In the genomic region with DNA sequence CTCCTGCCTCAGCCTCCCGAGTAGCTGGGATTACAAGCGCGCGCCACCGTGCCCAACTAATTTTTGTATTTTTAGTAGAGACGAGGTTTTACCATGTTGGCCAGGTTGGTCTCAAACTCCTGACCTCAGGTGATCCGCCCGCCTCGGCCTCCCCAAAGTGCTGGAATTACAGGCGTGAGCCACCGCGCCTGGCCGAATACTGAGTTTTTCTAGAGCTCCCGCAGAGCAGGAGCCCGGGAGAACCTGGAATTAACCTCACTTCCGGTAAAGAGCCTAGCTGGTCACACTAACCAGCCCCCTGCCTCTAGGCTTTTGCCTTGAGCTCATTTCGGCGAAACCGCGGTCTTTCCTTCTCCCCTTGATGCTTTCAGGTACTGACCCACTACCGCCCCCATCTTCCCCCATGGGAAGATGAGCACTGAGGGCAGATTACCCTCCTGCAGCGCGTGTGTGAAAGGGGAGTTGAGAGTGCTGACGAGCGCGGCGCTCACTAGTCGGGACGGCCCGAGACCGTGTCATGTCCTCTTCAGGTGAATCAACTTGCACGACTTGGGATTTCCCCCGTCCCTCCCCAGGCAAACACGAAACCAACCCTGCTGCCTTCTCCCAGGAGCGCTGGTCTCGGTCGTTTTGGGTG, we compare ENCODE assay signal across 8 cellular contexts. TPM values are rescaled to one million over a fixed set of nuclear protein-coding genes. Genes with fewer than 3 reads are reported as not detected.
DNase-seq lines count a peak whose midpoint lies in the region; ATAC-seq and TF ChIP-seq lines count a peak whose summit lies in the region.

No MANE protein-coding gene starts in this region.

- H3K27ac ChIP-seq in OCI-LY7 (ENCODE audit: low read depth, low read length, poor library complexity, severe bottlenecking) = peak overlapping the region; percentile 94
- peak overlapping the region; percentile 98 for H3K27ac ChIP-seq in rectal smooth muscle tissue (ENCODE audit: low read depth, low read length)

- peak; percentile 67 for TF ChIP-seq CTCF in OCI-LY7 (conservative IDR thresholded peaks at IDR 0.05; ENCODE audit: low read length)

- H3K9me3 ChIP-seq in OCI-LY7 (ENCODE audit: low read length) = no peaks in the 10 kb centered on the region

- no peaks in the 10 kb centered on the region; the same call in 1 of the 2 replicates for H4K20me1 ChIP-seq in OCI-LY7 (ENCODE audit: insufficient read depth, low read length)

- peak; percentile 86 for DNase-seq in Caki2 (ENCODE audit: low read depth)
- peak; percentile 87 for DNase-seq in OCI-LY7 (ENCODE audit: low spot score)
- DNase-seq in activated T-helper 1 cell treated with anti-CD3 and anti-CD28 coated beads, Interleukin-2, amount 50 U/mL, for 16 hours (ENCODE audit: low read depth in 1 of 2, low spot score in 1 of 2) = peak; percentile 64 to 86
- peak; percentile 72 for DNase-seq in germinal center (ENCODE audit: low spot score)
- DNase-seq in middle frontal gyrus (ENCODE audit: extremely low spot score, low spot score) = no peak

- H2AFZ ChIP-seq in OCI-LY7 (ENCODE audit: low read length) = peak overlapping the region; percentile 63

- H3K4me2 ChIP-seq in OCI-LY7 (ENCODE audit: low read length) = peak overlapping the region; percentile 96

- H3K9me2 ChIP-seq in OCI-LY7 (ENCODE audit: insufficient read depth, low read length) = no peaks in the 10 kb centered on the region

- no peaks in the 10 kb centered on the region for H3K27me3 ChIP-seq in rectal smooth muscle tissue (ENCODE audit: control insufficient read depth, insufficient read depth, low read length)

- CTCF ChIA-PET in OCI-LY7 (lab: Charles Lee; ENCODE audit: unreplicated experiment) = interaction anchor here (0.6 to 3.5 kb wide), 9 partner anchors 9 to 184 kb away, joined by 3 to 27 read pairs (median 9); partner anchors contain the start of gene RPL23A

- intact Hi-C loops in OCI-LY7 (cut with micrococcal nuclease; ENCODE audit: unreplicated experiment) = loop anchor here (1.0 to 5.0 kb wide), 6 partner anchors 10 to 175 kb away; partner anchors contain the start of gene DHRS13

- BruUV-seq in OCI-LY7 (replicated peaks; lab: Mats Ljungman, UMichigan) = no TSS peak

- peaks cover 4% of the 10 kb centered on the region; the same call in 1 of the 2 replicates for H3K79me2 ChIP-seq in OCI-LY7 (ENCODE audit: insufficient read depth, low read depth, low read length)

- H3K36me3 ChIP-seq in OCI-LY7 (ENCODE audit: insufficient read depth, low read length) = peaks cover 30% of the 10 kb centered on the region
- H3K36me3 ChIP-seq in rectal smooth muscle tissue (ENCODE audit: control insufficient read depth, insufficient read depth, low read length) = peaks cover 11% of the 10 kb centered on the region

- H3K4me1 ChIP-seq in OCI-LY7 (ENCODE audit: insufficient read depth, low read length, poor library complexity, severe bottlenecking) = peaks cover 66% of the 10 kb centered on the region
- H3K4me1 ChIP-seq in rectal smooth muscle tissue (ENCODE audit: control insufficient read depth, insufficient read depth, low read length) = peaks cover 6% of the 10 kb centered on the region

- peak overlapping the region; percentile 92 for H3K9ac ChIP-seq in rectal smooth muscle tissue (ENCODE audit: low read length)

- in situ Hi-C loops in Caki2 (cut with HindIII; ENCODE audit: low pct_unique_long_range_greater_than_20kb, low sequenced_read_pairs) = no loop called here

- peak; percentile 30 for ATAC-seq in GM19372 (IDR thresholded peaks at IDR 0.05; ENCODE audit: low read depth, unreplicated experiment)
- peak; percentile 23 for ATAC-seq in HG03565 (IDR thresholded peaks at IDR 0.05; ENCODE audit: unreplicated experiment)

- peak overlapping the region; percentile 69 for H3K4me3 ChIP-seq in OCI-LY7 (ENCODE audit: low read depth, low read length, poor library complexity, severe bottlenecking)
- peak overlapping the region; percentile 79 for H3K4me3 ChIP-seq in rectal smooth muscle tissue (ENCODE audit: low read length)

- POLR2A ChIA-PET in OCI-LY7 (lab: Charles Lee) = interaction anchor here (0.6 to 4.1 kb wide), 12 partner anchors 8 to 413 kb away, joined by 3 to 56 read pairs (median 5); partner anchors contain the start of genes PROCA1 and RPL23A

RNA-seq across cellular contexts. Expression of gene NEK8, which starts 0.7 kb away (rescaled TPM):
- total RNA-seq in Caki2 (2014; rRNA removed; shearing (Covaris generic); ENCODE audit: low replicate concordance) = 2.2 and 3.5 TPM in 2 replicates
- total RNA-seq in OCI-LY7 (2014; rRNA removed; shearing (Covaris generic)) = 12.2 and 17.0 TPM in 2 replicates
- total RNA-seq in OCI-LY7 (2022) = 14.0 and 15.1 TPM in 2 replicates

RNA-seq across cellular contexts. Expression of gene TLCD1, which starts 1.8 kb away (rescaled TPM):
- total RNA-seq in Caki2 (2014; rRNA removed; shearing (Covaris generic); ENCODE audit: low replicate concordance) = 10.6 and 43.5 TPM in 2 replicates
- 0.28 and 1.6 TPM in 2 replicates for total RNA-seq in OCI-LY7 (2014; rRNA removed; shearing (Covaris generic))
- 2.5 and 3.4 TPM in 2 replicates for total RNA-seq in OCI-LY7 (2022)

RNA-seq across cellular contexts. Expression of gene RPL23A, which starts 8.1 kb away (rescaled TPM):
- 631 and 1,120 TPM in 2 replicates for total RNA-seq in Caki2 (2014; rRNA removed; shearing (Covaris generic); ENCODE audit: low replicate concordance)
- 930 and 1,152 TPM in 2 replicates for total RNA-seq in OCI-LY7 (2014; rRNA removed; shearing (Covaris generic))
- total RNA-seq in OCI-LY7 (2022) = 2,557 and 2,633 TPM in 2 replicates

RNA-seq across cellular contexts. Expression of gene RAB34, which starts 10.2 kb away (rescaled TPM):
- total RNA-seq in Caki2 (2014; rRNA removed; shearing (Covaris generic); ENCODE audit: low replicate concordance) = 394 and 482 TPM in 2 replicates
- total RNA-seq in OCI-LY7 (2014; rRNA removed; shearing (Covaris generic)) = 0.22 TPM in 1 of 2 replicates, not detected in the other
- total RNA-seq in OCI-LY7 (2022) = 0.46 and 0.99 TPM in 2 replicates

RNA-seq across cellular contexts. Expression of gene TRAF4, which starts 16.0 kb away (rescaled TPM):
- 49.3 and 61.6 TPM in 2 replicates for total RNA-seq in Caki2 (2014; rRNA removed; shearing (Covaris generic); ENCODE audit: low replicate concordance)
- total RNA-seq in OCI-LY7 (2014; rRNA removed; shearing (Covaris generic)) = 73.6 and 105 TPM in 2 replicates
- 116 and 123 TPM in 2 replicates for total RNA-seq in OCI-LY7 (2022)
